8 cellular contexts compared by ENCODE assay signal in genomic region chr16:715448-716249, GRCh38. TPM values are rescaled to one million over a fixed set of nuclear protein-coding genes. Genes with fewer than 3 reads are reported as not detected.
DNase-seq lines count a peak whose midpoint lies in the region; ATAC-seq, FAIRE-seq and TF ChIP-seq lines count a peak whose summit lies in the region.

No MANE protein-coding gene starts in this region.

- no peak for ATAC-seq in GM21367 (IDR thresholded peaks at IDR 0.05; ENCODE audit: unreplicated experiment)

- FAIRE-seq in RCC 7860 (lab: Jason Lieb, UNC), result no peak

- TF ChIP-seq POLR2A in NB4 (IDR thresholded peaks at IDR 0.05; ENCODE audit: extremely low read depth, insufficient read length), result no peak

- TF ChIP-seq CTCF in AG10803 (conservative IDR thresholded peaks at IDR 0.05; ENCODE audit: low read length), result no peak
- peak; percentile 7; the same call in 1 of the 2 replicates for TF ChIP-seq CTCF in GM12875 (IDR thresholded peaks at IDR 0.05; ENCODE audit: borderline replicate concordance, insufficient read depth, low read depth, low read length)
- no peak for TF ChIP-seq CTCF in NB4 (IDR thresholded peaks at IDR 0.05; ENCODE audit: low read depth, low read length)
- TF ChIP-seq CTCF in choroid plexus epithelial cell (conservative IDR thresholded peaks at IDR 0.05; ENCODE audit: low read depth, low read length), result no peak

- DNase-seq in AG10803 (ENCODE audit: low read depth) (no peak), NB4 (ENCODE audit: low read depth) (peak; percentile 51), choroid plexus epithelial cell (ENCODE audit: low read depth) (peak; percentile 39), cerebellum (ENCODE audit: low spot score) (no peak), RCC 7860 (ENCODE audit: low spot score) (no peak)

- H3K4me3 ChIP-seq in AG10803 (ENCODE audit: low read length) (peak overlapping the region; percentile 58), GM12875 (ENCODE audit: low read depth, low read length) (peak overlapping the region; percentile 45), NB4 (ENCODE audit: low read depth, low read length) (no peak overlapping the region), choroid plexus epithelial cell (ENCODE audit: low read depth, low read length) (peak overlapping the region; percentile 63), mucosa of stomach (ENCODE audit: low read length) (no peak overlapping the region)

- H3K9ac ChIP-seq in mucosa of stomach (ENCODE audit: low read length), result peak overlapping the region; percentile 3

- H3K36me3 ChIP-seq in mucosa of stomach (ENCODE audit: control insufficient read depth, insufficient read depth, low read length), result no peaks in the 10 kb centered on the region

- no peaks in the 10 kb centered on the region for H3K9me3 ChIP-seq in mucosa of stomach (ENCODE audit: control insufficient read depth, low read length)

- peaks cover 34% of the 10 kb centered on the region for H3K27me3 ChIP-seq in mucosa of stomach (ENCODE audit: control insufficient read depth, insufficient read depth, low read length)

- H3K4me1 ChIP-seq in mucosa of stomach (ENCODE audit: control insufficient read depth, insufficient read depth, low read length), result peaks cover 37% of the 10 kb centered on the region

RNA-seq across cellular contexts. Expression of gene METRN, which starts 0.7 kb away (rescaled TPM):
- 78.9 TPM for total RNA-seq in cerebellum

RNA-seq across cellular contexts. Expression of gene ANTKMT, which starts 5.3 kb away (rescaled TPM):
- 12.2 TPM for total RNA-seq in cerebellum

RNA-seq across cellular contexts. Expression of gene FBXL16, which starts 10.0 kb away (rescaled TPM):
- 5.4 TPM for total RNA-seq in cerebellum

RNA-seq across cellular contexts. Expression of gene CCDC78, which starts 10.6 kb away (rescaled TPM):
- total RNA-seq in cerebellum, result 2.2 TPM

RNA-seq across cellular contexts. Expression of gene HAGHL, which starts 11.3 kb away (rescaled TPM):
- 5.4 TPM for total RNA-seq in cerebellum

Comparison
In these comparisons a context has a peak if more than half of its experiments do, and no peak if none do; other contexts are left out.
1. DNase-seq: peak in NB4 (single experiment) and choroid plexus epithelial cell (single experiment); none in AG10803 (single experiment), cerebellum (single experiment) and RCC 7860 (single experiment).
2. H3K4me3 ChIP-seq: peak in AG10803 (single experiment), GM12875 (single experiment) and choroid plexus epithelial cell (single experiment); none in NB4 (single experiment) and mucosa of stomach (single experiment).